ENCODE assay signal across 17 cellular contexts in genomic region chr10:85565381-85565780, GRCh38.
DNase-seq lines count a peak whose midpoint lies in the region; TF ChIP-seq lines count a peak whose summit lies in the region.
"Had no signal": no experiment of that assay in that cellular context is flagged by ENCODE, and none has a peak within 500 bp of the region (broad histone marks: within the 10 kb centered on the region; RNA-seq: fewer than 3 reads in every experiment).

No MANE protein-coding gene starts in this region.

- no peak overlapping the region for H3T11ph ChIP-seq in H9 (ENCODE audit: low read length)

- H3K4me2 ChIP-seq in H9 (ENCODE audit: insufficient read depth, insufficient read length, low read length) (no peak overlapping the region), mesendoderm (ENCODE audit: low read length) (no peak overlapping the region), trophoblast cell (ENCODE audit: low read length) (no peak overlapping the region)
- H3K4me2 ChIP-seq: BLaER1 had no signal

- H3K79me2 ChIP-seq in H9 (ENCODE audit: insufficient read depth, low read length) (no peaks in the 10 kb centered on the region), mesendoderm (ENCODE audit: control insufficient read depth, insufficient read depth, low read length) (no peaks in the 10 kb centered on the region), trophoblast cell (ENCODE audit: control insufficient read depth, insufficient read depth, low read length, poor library complexity) (no peaks in the 10 kb centered on the region)

- no peak overlapping the region for H3K27ac ChIP-seq in H9 (ENCODE audit: insufficient read length, low read depth, low read length)
- H3K27ac ChIP-seq in endodermal cell (ENCODE audit: low read depth, low read length) = no peak overlapping the region
- H3K27ac ChIP-seq in mesendoderm (ENCODE audit: low read depth, low read length) = no peak overlapping the region
- H3K27ac ChIP-seq in trophoblast cell (ENCODE audit: low read depth, low read length) = no peak overlapping the region
- H3K27ac ChIP-seq: BLaER1, C4-2B had no signal

- H3K27me3 Mint-ChIP-seq in H9 (ENCODE audit: low read depth) = no peaks in the 10 kb centered on the region
- H3K27me3 Mint-ChIP-seq in endodermal cell (ENCODE audit: insufficient read depth) = no peaks in the 10 kb centered on the region
- no peaks in the 10 kb centered on the region for H3K27me3 Mint-ChIP-seq in activated naive CD4-positive, alpha-beta T cell treated with anti-CD3 and anti-CD28 coated beads for 36 hours (ENCODE audit: low read depth)

- H4K20me1 ChIP-seq in H9 (ENCODE audit: control insufficient read depth, insufficient read depth, insufficient read length) = no peaks in the 10 kb centered on the region
- H4K20me1 ChIP-seq: BLaER1 had no signal

- H3K36me3 Mint-ChIP-seq in H9 (ENCODE audit: insufficient read depth in 1 of 3, low read depth in 3 of 3) (no peaks in the 10 kb centered on the region), endodermal cell (ENCODE audit: low read depth) (no peaks in the 10 kb centered on the region)
- no peaks in the 10 kb centered on the region for H3K36me3 Mint-ChIP-seq in activated naive CD4-positive, alpha-beta T cell treated with anti-CD3 and anti-CD28 coated beads for 36 hours (ENCODE audit: low read depth)
- H3K36me3 Mint-ChIP-seq: CD4-positive, CD25-positive, alpha-beta regulatory T cell; CD8-positive, alpha-beta T cell had no signal

- no peak for TF ChIP-seq CTCF in H9 (conservative IDR thresholded peaks at IDR 0.05)
- TF ChIP-seq CTCF in endodermal cell (conservative IDR thresholded peaks at IDR 0.05) = no peak

- no peak overlapping the region for H3K4me3 Mint-ChIP-seq in H9
- H3K4me3 Mint-ChIP-seq in endodermal cell = no peak overlapping the region
- no peak overlapping the region for H3K4me3 Mint-ChIP-seq in activated naive CD4-positive, alpha-beta T cell treated with anti-CD3 and anti-CD28 coated beads for 36 hours
- H3K4me3 Mint-ChIP-seq: B cell; CD4-positive, CD25-positive, alpha-beta regulatory T cell; CD8-positive, alpha-beta T cell had no signal

- H2AK5ac ChIP-seq in H9 (ENCODE audit: insufficient read length, low read length) = no peak overlapping the region
- no peak overlapping the region for H2AK5ac ChIP-seq in mesendoderm (ENCODE audit: low read length)
- H2AK5ac ChIP-seq in trophoblast cell (ENCODE audit: low read length) = no peak overlapping the region

- CTCF ChIA-PET in activated naive CD4-positive, alpha-beta T cell treated with anti-CD3 and anti-CD28 coated beads for 36 hours (lab: Charles Lee) = no interaction called here

- H3K4ac ChIP-seq in H9 (ENCODE audit: low read depth, low read length) (no peak overlapping the region), mesendoderm (ENCODE audit: low read depth, low read length) (no peak overlapping the region), trophoblast cell (ENCODE audit: low read depth, low read length) (no peak overlapping the region)

- H3K27ac Mint-ChIP-seq in H9 (0 out of 7 replicates have a peak overlapping the region, but pooled peaks of 1 of the 3 experiments have one; percentile 57), endodermal cell (no peak overlapping the region)
- no peak overlapping the region for H3K27ac Mint-ChIP-seq in activated naive CD4-positive, alpha-beta T cell treated with anti-CD3 and anti-CD28 coated beads for 36 hours
- H3K27ac Mint-ChIP-seq: B cell; CD4-positive, CD25-positive, alpha-beta regulatory T cell; CD8-positive, alpha-beta T cell had no signal

- no peak overlapping the region for H4K8ac ChIP-seq in H9 (replicated peaks; ENCODE audit: insufficient read length, low read depth, low read length)
- no peak overlapping the region for H4K8ac ChIP-seq in mesendoderm (ENCODE audit: low read depth, low read length)
- no peak overlapping the region for H4K8ac ChIP-seq in trophoblast cell (ENCODE audit: low read depth, low read length)

- H3K79me1 ChIP-seq in H9 (ENCODE audit: insufficient read depth, low read depth, low read length, poor library complexity, severe bottlenecking) (no peaks in the 10 kb centered on the region), mesendoderm (ENCODE audit: low read length) (no peaks in the 10 kb centered on the region), trophoblast cell (ENCODE audit: low read length) (no peaks in the 10 kb centered on the region)

- H3K9me3 ChIP-seq in H9 (ENCODE audit: control insufficient read depth, low read depth, low read length) (no peaks in the 10 kb centered on the region), endodermal cell (ENCODE audit: control insufficient read depth, low read length) (no peaks in the 10 kb centered on the region), trophoblast cell (ENCODE audit: insufficient read depth, low read depth, low read length) (no peaks in the 10 kb centered on the region)
- H3K9me3 ChIP-seq: BLaER1, Caco-2 had no signal

- no peaks in the 10 kb centered on the region for H3K9me3 Mint-ChIP-seq in H9
- no peaks in the 10 kb centered on the region for H3K9me3 Mint-ChIP-seq in endodermal cell
- H3K9me3 Mint-ChIP-seq in activated naive CD4-positive, alpha-beta T cell treated with anti-CD3 and anti-CD28 coated beads for 36 hours = no peaks in the 10 kb centered on the region
- H3K9me3 Mint-ChIP-seq: CD4-positive, CD25-positive, alpha-beta regulatory T cell; CD8-positive, alpha-beta T cell had no signal

- H4K5ac ChIP-seq in H9 (ENCODE audit: insufficient read length, low read depth, low read length) (no peak overlapping the region), mesendoderm (ENCODE audit: low read length) (no peak overlapping the region)

- H3K23me2 ChIP-seq in H9 (ENCODE audit: insufficient read length, low read depth, low read length, poor library complexity, severe bottlenecking) = no peaks in the 10 kb centered on the region

- H2BK15ac ChIP-seq in H9 (ENCODE audit: low read depth, low read length) (no peak overlapping the region), mesendoderm (replicated peaks; ENCODE audit: low read depth) (no peak overlapping the region)

- no peaks in the 10 kb centered on the region for H3K4me1 ChIP-seq in H9 (ENCODE audit: insufficient read depth, low read length)
- peaks cover 6% of the 10 kb centered on the region for H3K4me1 ChIP-seq in endodermal cell (ENCODE audit: control insufficient read depth, insufficient read depth, low read length)
- no peaks in the 10 kb centered on the region for H3K4me1 ChIP-seq in mesendoderm (ENCODE audit: control insufficient read depth, low read depth, low read length)
- peaks cover 0 to 3% of the 10 kb centered on the region in 2 experiments for H3K4me1 ChIP-seq in trophoblast cell (ENCODE audit: control insufficient read depth in 1 of 2, insufficient read depth in 2 of 2, low read length in 2 of 2)
- H3K4me1 ChIP-seq: BLaER1, Caco-2 had no signal

- H2BK5ac ChIP-seq in H9 (ENCODE audit: insufficient read length, low read length) (no peak overlapping the region), mesendoderm (ENCODE audit: low read length) (no peak overlapping the region), trophoblast cell (ENCODE audit: low read depth, low read length, poor library complexity) (no peak overlapping the region)

- H2BK20ac ChIP-seq in H9 (ENCODE audit: low read depth, low read length, poor library complexity, severe bottlenecking) = no peak overlapping the region

- H3K56ac ChIP-seq in H9 (ENCODE audit: insufficient read length, low read depth, low read length) (no peak overlapping the region), mesendoderm (ENCODE audit: low read length) (no peak overlapping the region)

- peak; percentile 40 for DNase-seq in H9
- DNase-seq in endodermal cell = peak; percentile 69
- peak; percentile 79 for DNase-seq in mesendoderm
- peak in 1 of 2 donors; percentile 59 for DNase-seq in trophoblast cell
- DNase-seq in activated naive CD4-positive, alpha-beta T cell treated with anti-CD3 and anti-CD28 coated beads for 36 hours = no peak
- DNase-seq in activated CD4-positive, alpha-beta T cell treated with anti-CD3 and anti-CD28 coated beads, Interleukin-2, amount 50 U/mL, for 1 hour = no peak
- no peak for DNase-seq in NK-92 treated with Interleukin-12 subunit alpha and Interleukin-12 subunit beta, amount 100 ng/mL, for 24 hours (lab: John Stamatoyannopoulos, UW)
- DNase-seq: Caco-2; CD4-positive, CD25-positive, alpha-beta regulatory T cell; CD8-positive, alpha-beta T cell; DMS153; DND-41; GOT3; HCEC 1CT had no signal

- H2AFZ ChIP-seq in H9 (ENCODE audit: low read length) = no peak overlapping the region
- no peak overlapping the region for H2AFZ ChIP-seq in trophoblast cell (ENCODE audit: insufficient read depth, low read length, poor library complexity)

- H3K27me3 ChIP-seq in H9 (ENCODE audit: insufficient read depth, low read length) (no peaks in the 10 kb centered on the region), endodermal cell (ENCODE audit: control insufficient read depth, insufficient read depth, low read length, poor library complexity, severe bottlenecking) (no peaks in the 10 kb centered on the region), mesendoderm (ENCODE audit: insufficient read depth, low read length, poor library complexity) (no peaks in the 10 kb centered on the region), trophoblast cell (ENCODE audit: insufficient read depth, low read length) (no peaks in the 10 kb centered on the region)
- H3K27me3 ChIP-seq: BLaER1 had no signal

- no peak overlapping the region for H3K18ac ChIP-seq in H9 (ENCODE audit: insufficient read length, low read depth, low read length)
- no peak overlapping the region for H3K18ac ChIP-seq in mesendoderm (ENCODE audit: low read length)
- H3K18ac ChIP-seq in trophoblast cell (ENCODE audit: low read length) = no peak overlapping the region

- no peak overlapping the region for H3K23ac ChIP-seq in H9 (ENCODE audit: insufficient read length, low read depth, low read length)
- H3K23ac ChIP-seq in mesendoderm (ENCODE audit: low read length) = no peak overlapping the region
- no peak overlapping the region for H3K23ac ChIP-seq in trophoblast cell (ENCODE audit: low read length)

- intact Hi-C loops in activated naive CD4-positive, alpha-beta T cell treated with anti-CD3 and anti-CD28 coated beads for 36 hours (cut with micrococcal nuclease) = no loop called here

- H2BK120ac ChIP-seq in H9 (ENCODE audit: low read depth, low read length, poor library complexity, severe bottlenecking) = no peak overlapping the region
- no peak overlapping the region for H2BK120ac ChIP-seq in mesendoderm (ENCODE audit: low read depth, low read length)
- H2BK120ac ChIP-seq in trophoblast cell (ENCODE audit: insufficient read depth, low read length, poor library complexity) = peak overlapping the region; percentile 38

- no peak overlapping the region for H4K91ac ChIP-seq in H9 (ENCODE audit: insufficient read length, low read depth, low read length)
- H4K91ac ChIP-seq in trophoblast cell (ENCODE audit: low read depth, low read length) = no peak overlapping the region

- WGBS in H9 (ENCODE audit: extremely low coverage, insufficient read length, low lambda C conversion rate) = no CpG with 5 or more reads among the region's 1 CpG
- 50 to 64% methylated on average over 1 of the region's 1 CpG for WGBS in endodermal cell (ENCODE audit: insufficient coverage in 1 of 2, insufficient read length in 1 of 2), 2 experiments
- no CpG with 5 or more reads among the region's 1 CpG for WGBS in mesendoderm (ENCODE audit: extremely low coverage, insufficient coverage, low lambda C conversion rate)
- WGBS in trophoblast cell (ENCODE audit: extremely low coverage, insufficient coverage, insufficient read length) = no CpG with 5 or more reads among the region's 1 CpG

- no peak overlapping the region for H4K12ac ChIP-seq in trophoblast cell (ENCODE audit: low read depth, low read length)

- no peak overlapping the region for H3K4me3 ChIP-seq in endodermal cell (ENCODE audit: low read length)
- H3K4me3 ChIP-seq in mesendoderm (ENCODE audit: low read length) = no peak overlapping the region
- no peak overlapping the region for H3K4me3 ChIP-seq in trophoblast cell (ENCODE audit: low read depth, low read length)
- H3K4me3 ChIP-seq: BLaER1 had no signal

- H2BK12ac ChIP-seq in H9 (ENCODE audit: insufficient read length, low read depth, low read length) (no peak overlapping the region), trophoblast cell (ENCODE audit: low read length) (peak overlapping the region; percentile 36)

- H3K4me1 Mint-ChIP-seq in H9 (peaks cover 16 to 22% of the 10 kb centered on the region in 2 experiments), endodermal cell (peaks cover 17% of the 10 kb centered on the region)
- no peaks in the 10 kb centered on the region for H3K4me1 Mint-ChIP-seq in activated naive CD4-positive, alpha-beta T cell treated with anti-CD3 and anti-CD28 coated beads for 36 hours (ENCODE audit: low read depth)
- H3K4me1 Mint-ChIP-seq: B cell; CD4-positive, CD25-positive, alpha-beta regulatory T cell had no signal

- no peak overlapping the region for H3K14ac ChIP-seq in H9 (ENCODE audit: insufficient read depth, low read length)
- H3K14ac ChIP-seq in trophoblast cell (ENCODE audit: low read length) = no peak overlapping the region

- H3K9ac ChIP-seq in H9 (ENCODE audit: extremely low read depth, insufficient read length, low read length) = no peak overlapping the region
- peak overlapping the region; percentile 8 for H3K9ac ChIP-seq in endodermal cell (ENCODE audit: extremely low read depth, low read length, poor library complexity, severe bottlenecking)
- no peak overlapping the region for H3K9ac ChIP-seq in mesendoderm (ENCODE audit: low read length)
- H3K9ac ChIP-seq in trophoblast cell (ENCODE audit: low read length) = peak overlapping the region; percentile 60
- H3K9ac ChIP-seq: BLaER1 had no signal

- H3K36me3 ChIP-seq in endodermal cell (ENCODE audit: control insufficient read depth, insufficient read depth, low read length) (no peaks in the 10 kb centered on the region), mesendoderm (ENCODE audit: control insufficient read depth, insufficient read depth, low read length) (no peaks in the 10 kb centered on the region), trophoblast cell (ENCODE audit: control insufficient read depth in 1 of 2, insufficient read depth in 2 of 2, low read length in 2 of 2) (no peaks in the 10 kb centered on the region)
- H3K36me3 ChIP-seq: BLaER1 had no signal

Comparison
In these comparisons a context has a peak if more than half of its experiments do, and no peak if none do; other contexts are left out.
1. DNase-seq: peak in H9 (single experiment), endodermal cell (single experiment) and mesendoderm (single experiment); none in activated naive CD4-positive, alpha-beta T cell treated with anti-CD3 and anti-CD28 coated beads for 36 hours (single experiment), activated CD4-positive, alpha-beta T cell treated with anti-CD3 and anti-CD28 coated beads, Interleukin-2, amount 50 U/mL, for 1 hour (single experiment) and NK-92 treated with Interleukin-12 subunit alpha and Interleukin-12 subunit beta, amount 100 ng/mL, for 24 hours (single experiment).
2. H3K9ac ChIP-seq: peak in endodermal cell (single experiment) and trophoblast cell (single experiment); none in H9 (single experiment) and mesendoderm (single experiment).